24 cellular contexts compared by ENCODE assay signal in genomic region chr14:71163842-71164500, GRCh38.
DNase-seq lines count a peak whose midpoint lies in the region; ATAC-seq and TF ChIP-seq lines count a peak whose summit lies in the region.
"Had no signal": no experiment of that assay in that cellular context is flagged by ENCODE, and none has a peak within 500 bp of the region (broad histone marks: within the 10 kb centered on the region; RNA-seq: fewer than 3 reads in every experiment).

No MANE protein-coding gene starts in this region.

- no peak overlapping the region for H3K9ac ChIP-seq in parathyroid adenoma

- H3K27me3 ChIP-seq in body of pancreas = no peaks in the 10 kb centered on the region
- no peaks in the 10 kb centered on the region for H3K27me3 ChIP-seq in parathyroid adenoma (ENCODE audit: control insufficient read depth, insufficient read depth, low read length)
- no peaks in the 10 kb centered on the region for H3K27me3 ChIP-seq in left ventricle myocardium inferior (ENCODE audit: low read depth)
- H3K27me3 ChIP-seq: sigmoid colon, upper lobe of left lung had no signal

- H2AFZ ChIP-seq in parathyroid adenoma = peak overlapping the region; percentile 82

- H3K36me3 ChIP-seq in body of pancreas (replicated peaks in 1 of 2; ENCODE audit: insufficient read depth in 1 of 2, low read depth in 2 of 2) (no peaks in the 10 kb centered on the region), parathyroid adenoma (ENCODE audit: control insufficient read depth, insufficient read depth, low read length) (no peaks in the 10 kb centered on the region), left ventricle myocardium inferior (no peaks in the 10 kb centered on the region)
- H3K36me3 ChIP-seq: heart left ventricle, sigmoid colon, upper lobe of left lung had no signal

- TF ChIP-seq POLR2A in body of pancreas (IDR thresholded peaks at IDR 0.05) (no peak), lower leg skin (IDR thresholded peaks at IDR 0.05) (no peak)

- H3K4me3 ChIP-seq in body of pancreas (no peak overlapping the region), parathyroid adenoma (ENCODE audit: low read depth, low read length) (no peak overlapping the region), left ventricle myocardium inferior (no peak overlapping the region), lower leg skin (ENCODE audit: low read depth, poor library complexity, severe bottlenecking) (no peak overlapping the region)
- H3K4me3 ChIP-seq: heart left ventricle, sigmoid colon, SK-N-MC, upper lobe of left lung had no signal

- DNase-seq in NCI-H1092 treated with DMSO at 0.1 percent for 48 hours (lab: John Stamatoyannopoulos, UW) (peak; percentile 3), NCI-H1092 (lab: John Stamatoyannopoulos, UW) (no peak), NCI-H345 treated with DMSO at 0.1 percent for 48 hours (lab: John Stamatoyannopoulos, UW; ENCODE audit: unreplicated experiment) (peak; percentile 59), body of pancreas (peak in 3 of 4 donors; percentile 31 to 43 (median 33)), left ventricle myocardium inferior (no peak), lower leg skin (ENCODE audit: low spot score in 2 of 2) (no peak)
- no peak for DNase-seq in stimulated activated CD4-positive, alpha-beta T cell treated with anti-CD3 and anti-CD28 coated beads, Interleukin-15, amount 100 ng/mL, for 24 hours
- DNase-seq: activated CD4-positive, CD25-positive, alpha-beta regulatory T cell; activated CD8-positive, alpha-beta T cell treated with anti-CD3 and anti-CD28 coated beads for 36 hours; activated T-cell treated with anti-CD3 and anti-CD28 coated beads, Interleukin-2, amount 50 U/mL, for 4 hours; AML-193; COR-L47; EL; GOT3; heart left ventricle; NCI-H1694; NCI-H526 treated with DMSO at 0.1 percent for 48 hours; sigmoid colon; stimulated activated CD4-positive, alpha-beta T cell treated with anti-CD3 and anti-CD28 coated beads, Interleukin-1b, Interleukin-23, amount 100 ng/mL, for 48 hours; stimulated activated naive CD4-positive, alpha-beta T cell treated with Interleukin-2 at 50 U/mL for 16 hours; upper lobe of left lung had no signal

- H3K9me3 ChIP-seq in body of pancreas (no peaks in the 10 kb centered on the region), parathyroid adenoma (ENCODE audit: control insufficient read depth, low read length) (no peaks in the 10 kb centered on the region), left ventricle myocardium inferior (replicated peaks) (peaks cover 6% of the 10 kb centered on the region)
- H3K9me3 ChIP-seq: sigmoid colon, upper lobe of left lung had no signal

- intact Hi-C loops in body of pancreas (cut with DNase I) = no loop called here
- intact Hi-C loops in left ventricle myocardium inferior (cut with micrococcal nuclease) = no loop called here
- intact Hi-C loops in lower leg skin (cut with DNase I; ENCODE audit: low total_unique reads) = no loop called here

- TF ChIP-seq CTCF in body of pancreas (IDR thresholded peaks at IDR 0.05) = no peak
- no peak for TF ChIP-seq CTCF in parathyroid adenoma (IDR thresholded peaks at IDR 0.05)
- TF ChIP-seq CTCF in left ventricle myocardium inferior (IDR thresholded peaks at IDR 0.05; ENCODE audit: borderline replicate concordance) = no peak
- TF ChIP-seq CTCF in lower leg skin (IDR thresholded peaks at IDR 0.05) = no peak

- H3K79me2 ChIP-seq in parathyroid adenoma = no peaks in the 10 kb centered on the region

- WGBS in body of pancreas, 2 donors = 56 to 67% methylated on average over 7 of the region's 7 CpGs
- 85 to 90% methylated on average over 7 of the region's 7 CpGs for WGBS in lower leg skin, 2 donors

- H3K4me2 ChIP-seq in parathyroid adenoma (ENCODE audit: low read length) = no peak overlapping the region

- peak overlapping the region; percentile 22 to 83 (median 55) for H3K27ac ChIP-seq in body of pancreas
- peak overlapping the region; percentile 59 for H3K27ac ChIP-seq in parathyroid adenoma
- no peak overlapping the region for H3K27ac ChIP-seq in left ventricle myocardium inferior (replicated peaks)
- H3K27ac ChIP-seq: 22Rv1, heart left ventricle, sigmoid colon, SK-N-MC, upper lobe of left lung had no signal

- ATAC-seq in body of pancreas = no peak
- ATAC-seq: activated CD8-positive, alpha-beta T cell treated with anti-CD3 and anti-CD28 coated beads for 36 hours; activated T-cell treated with anti-CD3 and anti-CD28 coated beads, Interleukin-2, amount 50 U/mL, for 4 hours; heart left ventricle had no signal

- H3K4me1 ChIP-seq in body of pancreas (peaks cover 33% of the 10 kb centered on the region), parathyroid adenoma (peaks cover 32% of the 10 kb centered on the region), left ventricle myocardium inferior (no peaks in the 10 kb centered on the region)
- H3K4me1 ChIP-seq: sigmoid colon had no signal

Comparison
In these comparisons a context has a peak if more than half of its experiments do, and no peak if none do; other contexts are left out.
1. DNase-seq: peak in NCI-H1092 treated with DMSO at 0.1 percent for 48 hours (single experiment), NCI-H345 treated with DMSO at 0.1 percent for 48 hours (single experiment) and body of pancreas (3 of 4); none in NCI-H1092 (single experiment), left ventricle myocardium inferior (single experiment), stimulated activated CD4-positive, alpha-beta T cell treated with anti-CD3 and anti-CD28 coated beads, Interleukin-15, amount 100 ng/mL, for 24 hours (single experiment) and lower leg skin (0 of 2).